Comparison of ENCODE assay signal across 10 cellular contexts in the genomic region with DNA sequence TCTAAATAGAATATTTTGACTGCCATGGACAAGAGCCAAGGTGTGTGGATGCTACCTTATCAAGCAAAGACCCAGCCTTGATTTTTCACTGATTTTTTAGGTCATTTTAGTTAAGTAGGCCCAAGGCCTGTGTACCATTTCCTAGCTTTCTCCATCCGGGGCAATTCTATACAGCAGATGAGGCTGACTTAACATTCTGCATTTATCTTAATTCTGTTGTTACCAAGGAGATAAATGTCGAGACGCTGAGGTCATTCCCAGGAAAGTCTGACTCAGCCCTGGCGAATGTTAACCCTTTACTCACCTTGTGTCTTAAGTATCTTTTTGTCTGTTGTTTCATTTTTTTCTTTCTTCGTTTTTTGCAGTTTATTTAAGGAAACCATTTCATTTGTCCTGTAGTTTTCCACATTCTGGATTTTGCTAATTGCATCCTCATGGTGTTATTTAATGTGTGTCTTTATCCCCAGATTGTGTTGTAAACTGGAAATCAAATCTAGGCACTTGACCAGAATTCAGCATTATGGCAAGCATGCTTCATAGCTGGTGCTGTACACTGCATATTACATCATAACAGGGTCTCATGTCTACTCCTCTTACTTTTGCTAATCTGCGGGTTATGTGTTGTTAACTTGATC.
DNase-seq lines count a peak whose midpoint lies in the region; ATAC-seq and TF ChIP-seq lines count a peak whose summit lies in the region.
"Had no signal": no experiment of that assay in that cellular context is flagged by ENCODE, and none has a peak within 500 bp of the region (broad histone marks: within the 10 kb centered on the region; RNA-seq: fewer than 3 reads in every experiment).

No MANE protein-coding gene starts in this region.

- peaks cover 10% of the 10 kb centered on the region for H3K9me3 Mint-ChIP-seq in activated naive CD8-positive, alpha-beta T cell treated with anti-CD3 and anti-CD28 coated beads for 36 hours
- H3K9me3 Mint-ChIP-seq in activated naive CD8-positive, alpha-beta T cell treated with anti-CD3 and anti-CD28 coated beads, Interleukin-2, amount 50 U/mL, for 24 hours: peaks cover 18% of the 10 kb centered on the region
- H3K9me3 Mint-ChIP-seq in glutamatergic neuron (ENCODE audit: unreplicated experiment): peaks cover 7% of the 10 kb centered on the region

- H3K4me3 Mint-ChIP-seq in activated naive CD8-positive, alpha-beta T cell treated with anti-CD3 and anti-CD28 coated beads for 36 hours: no peak overlapping the region
- H3K4me3 Mint-ChIP-seq in activated naive CD8-positive, alpha-beta T cell treated with anti-CD3 and anti-CD28 coated beads, Interleukin-2, amount 50 U/mL, for 24 hours: no peak overlapping the region
- peak overlapping the region; percentile 59 for H3K4me3 Mint-ChIP-seq in glutamatergic neuron (ENCODE audit: unreplicated experiment)

- no peaks in the 10 kb centered on the region for H3K36me3 ChIP-seq in subcutaneous abdominal adipose tissue (ENCODE audit: control insufficient read depth in 5 of 5, insufficient read depth in 5 of 5, low read length in 5 of 5)

- no peak for TF ChIP-seq CTCF in glutamatergic neuron (IDR thresholded peaks at IDR 0.05; ENCODE audit: partially characterized antibody, unreplicated experiment)
- no peak for TF ChIP-seq CTCF in dorsolateral prefrontal cortex (IDR thresholded peaks at IDR 0.05 in 54 of 56, conservative IDR thresholded peaks at IDR 0.05 in 2 of 56; ENCODE audit: low read depth in 1 of 56, partially characterized antibody in 56 of 56)

- H3K27ac Mint-ChIP-seq in activated naive CD8-positive, alpha-beta T cell treated with anti-CD3 and anti-CD28 coated beads for 36 hours: no peak overlapping the region
- no peak overlapping the region for H3K27ac Mint-ChIP-seq in activated naive CD8-positive, alpha-beta T cell treated with anti-CD3 and anti-CD28 coated beads, Interleukin-2, amount 50 U/mL, for 24 hours
- peak overlapping the region; percentile 96 for H3K27ac Mint-ChIP-seq in glutamatergic neuron (ENCODE audit: unreplicated experiment)

- intact Hi-C loops in dorsolateral prefrontal cortex (cut with DNase I): no loop called here

- peaks cover 38% of the 10 kb centered on the region for H3K36me3 Mint-ChIP-seq in activated naive CD8-positive, alpha-beta T cell treated with anti-CD3 and anti-CD28 coated beads for 36 hours
- peaks cover 23% of the 10 kb centered on the region for H3K36me3 Mint-ChIP-seq in activated naive CD8-positive, alpha-beta T cell treated with anti-CD3 and anti-CD28 coated beads, Interleukin-2, amount 50 U/mL, for 24 hours (ENCODE audit: low read depth)
- peaks cover 9% of the 10 kb centered on the region for H3K36me3 Mint-ChIP-seq in glutamatergic neuron (ENCODE audit: unreplicated experiment)

- ATAC-seq in activated naive CD8-positive, alpha-beta T cell treated with anti-CD3 and anti-CD28 coated beads, Interleukin-2, amount 50 U/mL, for 24 hours: no peak
- ATAC-seq in HG03378 (IDR thresholded peaks at IDR 0.05; ENCODE audit: unreplicated experiment): no peak

- H3K4me1 Mint-ChIP-seq in activated naive CD8-positive, alpha-beta T cell treated with anti-CD3 and anti-CD28 coated beads for 36 hours: peaks cover 6% of the 10 kb centered on the region
- peaks cover 10% of the 10 kb centered on the region for H3K4me1 Mint-ChIP-seq in activated naive CD8-positive, alpha-beta T cell treated with anti-CD3 and anti-CD28 coated beads, Interleukin-2, amount 50 U/mL, for 24 hours
- H3K4me1 Mint-ChIP-seq in glutamatergic neuron (ENCODE audit: low read depth, unreplicated experiment): peaks cover 36% of the 10 kb centered on the region

- peak; percentile 2 for DNase-seq in activated naive CD8-positive, alpha-beta T cell treated with anti-CD3 and anti-CD28 coated beads for 36 hours
- DNase-seq in activated naive CD8-positive, alpha-beta T cell treated with anti-CD3 and anti-CD28 coated beads, Interleukin-2, amount 50 U/mL, for 24 hours: no peak
- peak; percentile 40 for DNase-seq in SK-MEL-5 (ENCODE audit: low read depth, low spot score)
- no peak for DNase-seq in glutamatergic neuron
- no peak for DNase-seq in SIG-M5 treated with dmso at 0.1 percent for 504 hours (lab: John Stamatoyannopoulos, UW; ENCODE audit: unreplicated experiment)
- DNase-seq in dorsolateral prefrontal cortex: no peak
- DNase-seq: anterior cingulate cortex, DND-41 had no signal

- H3K27me3 Mint-ChIP-seq in activated naive CD8-positive, alpha-beta T cell treated with anti-CD3 and anti-CD28 coated beads for 36 hours: no peaks in the 10 kb centered on the region
- no peaks in the 10 kb centered on the region for H3K27me3 Mint-ChIP-seq in activated naive CD8-positive, alpha-beta T cell treated with anti-CD3 and anti-CD28 coated beads, Interleukin-2, amount 50 U/mL, for 24 hours
- H3K27me3 Mint-ChIP-seq in glutamatergic neuron (ENCODE audit: unreplicated experiment): peaks cover 2% of the 10 kb centered on the region

- H3K27me3 ChIP-seq in subcutaneous abdominal adipose tissue (ENCODE audit: control insufficient read depth in 5 of 5, insufficient read depth in 4 of 5, low read length in 5 of 5) (no peaks in the 10 kb centered on the region), dorsolateral prefrontal cortex (no peaks in the 10 kb centered on the region)

- in situ Hi-C loops in SK-MEL-5 (cut with HindIII; ENCODE audit: low pct_unique_long_range_greater_than_20kb, low sequenced_read_pairs): no loop called here

- peak overlapping the region in 1 of 5 donors; percentile 41 for H3K9ac ChIP-seq in subcutaneous abdominal adipose tissue (ENCODE audit: low read length in 5 of 5)

- H3K4me3 ChIP-seq in subcutaneous abdominal adipose tissue (ENCODE audit: low read depth in 1 of 5, low read length in 5 of 5): no peak overlapping the region
- no peak overlapping the region for H3K4me3 ChIP-seq in dorsolateral prefrontal cortex

- H3K4me1 ChIP-seq in subcutaneous abdominal adipose tissue (ENCODE audit: control insufficient read depth in 5 of 5, insufficient read depth in 5 of 5, low read length in 5 of 5): peaks cover 0 to 35% (median 14%) of the 10 kb centered on the region in 5 donors

- H3K27ac ChIP-seq in subcutaneous abdominal adipose tissue (ENCODE audit: low read depth, low read length) (peak overlapping the region; percentile 58), dorsolateral prefrontal cortex (no peak overlapping the region)

- peaks cover 0 to 8% (median 4%) of the 10 kb centered on the region in 5 donors for H3K9me3 ChIP-seq in subcutaneous abdominal adipose tissue (ENCODE audit: control insufficient read depth in 5 of 5, low read length in 5 of 5)

Comparison
In these comparisons a context has a peak if more than half of its experiments do, and no peak if none do; other contexts are left out.
1. DNase-seq: peak in activated naive CD8-positive, alpha-beta T cell treated with anti-CD3 and anti-CD28 coated beads for 36 hours (single experiment) and SK-MEL-5 (single experiment); none in activated naive CD8-positive, alpha-beta T cell treated with anti-CD3 and anti-CD28 coated beads, Interleukin-2, amount 50 U/mL, for 24 hours (single experiment), glutamatergic neuron (single experiment), SIG-M5 treated with dmso at 0.1 percent for 504 hours (single experiment) and dorsolateral prefrontal cortex (0 of 10).